ENCODE assay signal across 19 cellular contexts in the genomic region with DNA sequence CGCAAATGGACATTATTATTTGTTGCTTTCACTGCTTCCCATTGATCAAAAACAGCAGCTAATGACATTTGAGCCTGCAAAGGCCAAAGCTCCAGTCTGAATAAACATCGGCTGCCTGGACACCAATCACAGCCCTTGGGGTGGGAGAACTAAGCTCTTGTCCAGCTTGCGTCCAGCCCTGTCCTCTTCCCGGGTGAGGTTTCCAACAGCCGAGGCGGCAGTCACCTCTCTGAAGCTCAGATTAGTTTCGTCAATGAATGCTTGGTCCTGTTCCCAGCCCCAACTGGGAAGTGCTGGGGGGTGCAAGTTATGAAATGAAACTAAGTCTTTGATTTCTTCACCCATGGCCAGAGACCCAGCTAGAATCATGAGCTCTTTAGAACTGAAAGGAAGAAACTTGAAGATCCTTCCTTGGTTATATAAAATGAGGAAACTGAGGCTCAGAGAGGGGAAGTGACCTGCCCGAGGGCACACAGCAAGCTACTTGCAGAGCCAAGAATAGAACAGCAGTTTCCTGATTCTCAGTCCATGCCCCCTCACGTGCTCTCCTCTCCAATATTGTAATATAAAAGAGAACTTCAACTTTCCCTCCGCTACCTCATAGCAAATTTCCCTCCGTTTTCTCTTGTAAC.
DNase-seq lines count a peak whose midpoint lies in the region; ATAC-seq, FAIRE-seq and TF ChIP-seq lines count a peak whose summit lies in the region.
"Had no signal": no experiment of that assay in that cellular context is flagged by ENCODE, and none has a peak within 500 bp of the region (broad histone marks: within the 10 kb centered on the region; RNA-seq: fewer than 3 reads in every experiment).

No MANE protein-coding gene starts in this region.

- H3K36me3 ChIP-seq in heart left ventricle: no peaks in the 10 kb centered on the region
- H3K36me3 ChIP-seq: uterus had no signal

- H3K4me3 Mint-ChIP-seq in nephron: peak overlapping the region in 1 of 3 experiments; percentile 69
- H3K4me3 Mint-ChIP-seq: endodermal cell; naive thymus-derived CD4-positive, alpha-beta T cell; stimulated activated effector memory CD8-positive, alpha-beta T cell treated with anti-CD3 and anti-CD28 coated beads, Interleukin-12 subunit alpha, Interleukin-12 subunit beta, amount 100 ng/mL, for 72 hours; T-cell had no signal

- peak overlapping the region; percentile 40 to 65 (median 44) for H3K27ac Mint-ChIP-seq in nephron
- H3K27ac Mint-ChIP-seq: activated naive CD4-positive, alpha-beta T cell treated with anti-CD3 and anti-CD28 coated beads, Interleukin-2, amount 50 U/mL, for 72 hours; endodermal cell; naive thymus-derived CD4-positive, alpha-beta T cell; stimulated activated effector memory CD8-positive, alpha-beta T cell treated with anti-CD3 and anti-CD28 coated beads, Interleukin-12 subunit alpha, Interleukin-12 subunit beta, amount 100 ng/mL, for 72 hours; T-cell had no signal

- TF ChIP-seq CTCF in AG09319 (IDR thresholded peaks at IDR 0.05; ENCODE audit: low read depth, low read length): no peak
- no peak for TF ChIP-seq CTCF in heart left ventricle (IDR thresholded peaks at IDR 0.05)
- no peak for TF ChIP-seq CTCF in nephron (IDR thresholded peaks at IDR 0.05; ENCODE audit: unreplicated experiment in 3 of 3)

- TF ChIP-seq POLR2A in heart left ventricle (IDR thresholded peaks at IDR 0.05): no peak

- intact Hi-C loops in heart left ventricle (cut with DNase I): no loop called here

- FAIRE-seq in GM19239 (lab: Jason Lieb, UNC): no peak

- H3K9me3 Mint-ChIP-seq in nephron: no peaks in the 10 kb centered on the region
- H3K9me3 Mint-ChIP-seq: stimulated activated effector memory CD8-positive, alpha-beta T cell treated with anti-CD3 and anti-CD28 coated beads, Interleukin-12 subunit alpha, Interleukin-12 subunit beta, amount 100 ng/mL, for 72 hours had no signal

- peaks cover 0 to 23% (median 12%) of the 10 kb centered on the region in 12 donors for H3K4me1 ChIP-seq in heart left ventricle
- H3K4me1 ChIP-seq: uterus had no signal

- peak; percentile 16 for DNase-seq in AG09319 (ENCODE audit: extremely low read depth, low read depth)
- peak; percentile 61 for DNase-seq in NCI-H146 treated with DMSO at 0.1 percent for 48 hours (lab: John Stamatoyannopoulos, UW; ENCODE audit: unreplicated experiment)
- DNase-seq in heart left ventricle: peak in 4 of 5 donors; percentile 25 to 45 (median 40)
- DNase-seq in glomerular visceral epithelial cell (ENCODE audit: extremely low spot score): no peak
- DNase-seq in DMS153 treated with DMSO at 0.1 percent for 48 hours (lab: John Stamatoyannopoulos, UW; ENCODE audit: unreplicated experiment): no peak
- DNase-seq in NCI-H1436 (lab: John Stamatoyannopoulos, UW): no peak
- no peak for DNase-seq in GM19239 (ENCODE audit: insufficient read length, low spot score)
- DNase-seq: activated CD8-positive, alpha-beta memory T cell treated with anti-CD3 and anti-CD28 coated beads, Interleukin-2, amount 50 U/mL, for 48 hours; endodermal cell; naive thymus-derived CD4-positive, alpha-beta T cell; NCI-H1694 treated with DMSO at 0.1 percent for 48 hours; T-cell had no signal

- H3K9me3 ChIP-seq in heart left ventricle: peaks cover 0 to 13% (median 0%) of the 10 kb centered on the region in 12 donors
- H3K9me3 ChIP-seq: uterus had no signal

- 72 to 78% (median 75%) methylated on average over 11 of the region's 11 CpGs for WGBS in heart left ventricle, 4 donors

- ATAC-seq in heart left ventricle: peak; percentile 21 to 47 (median 44)
- ATAC-seq: activated naive CD4-positive, alpha-beta T cell treated with anti-CD3 and anti-CD28 coated beads, Interleukin-2, amount 50 U/mL, for 72 hours; HCT116; naive thymus-derived CD4-positive, alpha-beta T cell; Panc1; stimulated activated effector memory CD8-positive, alpha-beta T cell treated with anti-CD3 and anti-CD28 coated beads, Interleukin-12 subunit alpha, Interleukin-12 subunit beta, amount 100 ng/mL, for 72 hours; T-cell had no signal

- peaks cover 22% of the 10 kb centered on the region for H3K27me3 Mint-ChIP-seq in nephron (ENCODE audit: low read depth)
- H3K27me3 Mint-ChIP-seq: naive thymus-derived CD4-positive, alpha-beta T cell; T-cell had no signal

- peaks cover 44% of the 10 kb centered on the region for H3K4me1 Mint-ChIP-seq in nephron
- H3K4me1 Mint-ChIP-seq: stimulated activated effector memory CD8-positive, alpha-beta T cell treated with anti-CD3 and anti-CD28 coated beads, Interleukin-12 subunit alpha, Interleukin-12 subunit beta, amount 100 ng/mL, for 72 hours; T-cell had no signal

- H3K27ac ChIP-seq in heart left ventricle: no peak overlapping the region
- H3K27ac ChIP-seq: KMS-11, uterus had no signal

- no peaks in the 10 kb centered on the region for H3K36me3 Mint-ChIP-seq in nephron (ENCODE audit: low read depth)
- H3K36me3 Mint-ChIP-seq: stimulated activated effector memory CD8-positive, alpha-beta T cell treated with anti-CD3 and anti-CD28 coated beads, Interleukin-12 subunit alpha, Interleukin-12 subunit beta, amount 100 ng/mL, for 72 hours had no signal

- H3K4me3 ChIP-seq in heart left ventricle: peak overlapping the region in 6 of 12 donors; percentile 7 to 25 (median 16)
- H3K4me3 ChIP-seq: uterus had no signal

- no peaks in the 10 kb centered on the region for H3K27me3 ChIP-seq in heart left ventricle
- H3K27me3 ChIP-seq: uterus had no signal

Comparison
In these comparisons a context has a peak if more than half of its experiments do, and no peak if none do; other contexts are left out.
1. DNase-seq: peak in AG09319 (single experiment), NCI-H146 treated with DMSO at 0.1 percent for 48 hours (single experiment) and heart left ventricle (4 of 5); none in glomerular visceral epithelial cell (single experiment), DMS153 treated with DMSO at 0.1 percent for 48 hours (single experiment), NCI-H1436 (single experiment) and GM19239 (single experiment).